11 cellular contexts compared by ENCODE assay signal in genomic region chr4:113116414-113117345, GRCh38.
DNase-seq lines count a peak whose midpoint lies in the region; ATAC-seq, FAIRE-seq and TF ChIP-seq lines count a peak whose summit lies in the region.
"Had no signal": no experiment of that assay in that cellular context is flagged by ENCODE, and none has a peak within 500 bp of the region (broad histone marks: within the 10 kb centered on the region; RNA-seq: fewer than 3 reads in every experiment).

No MANE protein-coding gene starts in this region.

- no peaks in the 10 kb centered on the region for H3K27me3 ChIP-seq in body of pancreas

- H3K36me3 Mint-ChIP-seq in stimulated activated memory B cell treated with anti-CD40 and anti-IgM and Interleukin-4, amounts not matched to agents 10 μg/mL and 1 μg/mL and 100 μg/mL, for 72 hours = no peaks in the 10 kb centered on the region
- H3K36me3 Mint-ChIP-seq: IgD-negative memory B cell had no signal

- intact Hi-C loops in body of pancreas (cut with DNase I) (no loop called here), kidney (cut with DNase I) (no loop called here)

- H3K27ac ChIP-seq in body of pancreas (no peak overlapping the region), kidney (ENCODE audit: low read depth in 2 of 2, low read length in 2 of 2) (peak overlapping the region; percentile 59 to 62)

- no peak for TF ChIP-seq POLR2A in body of pancreas (IDR thresholded peaks at IDR 0.05)

- no peak overlapping the region for H3K27ac Mint-ChIP-seq in stimulated activated memory B cell treated with anti-CD40 and anti-IgM and Interleukin-4, amounts not matched to agents 10 μg/mL and 1 μg/mL and 100 μg/mL, for 72 hours

- peak overlapping the region in 1 of 2 donors; percentile 68 for H3K9ac ChIP-seq in kidney (ENCODE audit: low read length in 2 of 2)

- H3K4me1 ChIP-seq in body of pancreas = peaks cover 9% of the 10 kb centered on the region
- peaks cover 3 to 4% of the 10 kb centered on the region in 2 donors for H3K4me1 ChIP-seq in kidney (ENCODE audit: control insufficient read depth in 1 of 2, insufficient read depth in 1 of 2, low read depth in 1 of 2, low read length in 2 of 2)

- H3K36me3 ChIP-seq in body of pancreas (replicated peaks in 1 of 2; ENCODE audit: insufficient read depth in 1 of 2, low read depth in 2 of 2) (no peaks in the 10 kb centered on the region), kidney (ENCODE audit: control insufficient read depth in 1 of 2, insufficient read depth in 2 of 2, low read length in 2 of 2) (no peaks in the 10 kb centered on the region)

- TF ChIP-seq CTCF in body of pancreas (IDR thresholded peaks at IDR 0.05) (no peak), kidney (IDR thresholded peaks at IDR 0.05; ENCODE audit: borderline replicate concordance, extremely low read depth, insufficient read depth) (no peak)

- no peaks in the 10 kb centered on the region for H3K9me3 ChIP-seq in body of pancreas
- no peaks in the 10 kb centered on the region for H3K9me3 ChIP-seq in kidney (ENCODE audit: control insufficient read depth in 1 of 2, low read length in 2 of 2)

- peak; percentile 68 for ATAC-seq in body of pancreas
- peak; percentile 39 for ATAC-seq in stimulated activated memory B cell treated with anti-CD40 and anti-IgM and Interleukin-4, amounts not matched to agents 10 μg/mL and 1 μg/mL and 100 μg/mL, for 72 hours
- ATAC-seq in GM21576 (IDR thresholded peaks at IDR 0.05; ENCODE audit: unreplicated experiment) = no peak
- no peak for ATAC-seq in HG02938 (IDR thresholded peaks at IDR 0.05; ENCODE audit: unreplicated experiment)
- ATAC-seq in HG03378 (IDR thresholded peaks at IDR 0.05; ENCODE audit: unreplicated experiment) = no peak

- no peak for FAIRE-seq in kidney (lab: Jason Lieb, UNC)
- FAIRE-seq: G401.6 had no signal

- H3K4me3 Mint-ChIP-seq in stimulated activated memory B cell treated with anti-CD40 and anti-IgM and Interleukin-4, amounts not matched to agents 10 μg/mL and 1 μg/mL and 100 μg/mL, for 72 hours = no peak overlapping the region
- H3K4me3 Mint-ChIP-seq: IgD-negative memory B cell had no signal

- H3K27me3 Mint-ChIP-seq in stimulated activated memory B cell treated with anti-CD40 and anti-IgM and Interleukin-4, amounts not matched to agents 10 μg/mL and 1 μg/mL and 100 μg/mL, for 72 hours = no peaks in the 10 kb centered on the region
- H3K27me3 Mint-ChIP-seq: IgD-negative memory B cell had no signal

- no peaks in the 10 kb centered on the region for H3K9me3 Mint-ChIP-seq in stimulated activated memory B cell treated with anti-CD40 and anti-IgM and Interleukin-4, amounts not matched to agents 10 μg/mL and 1 μg/mL and 100 μg/mL, for 72 hours
- H3K9me3 Mint-ChIP-seq: IgD-negative memory B cell had no signal

- H3K4me1 Mint-ChIP-seq in stimulated activated memory B cell treated with anti-CD40 and anti-IgM and Interleukin-4, amounts not matched to agents 10 μg/mL and 1 μg/mL and 100 μg/mL, for 72 hours = no peaks in the 10 kb centered on the region
- H3K4me1 Mint-ChIP-seq: IgD-negative memory B cell had no signal

- WGBS in body of pancreas, 2 donors = 31 to 38% methylated on average over 15 to 17 of the region's 17 CpGs

- DNase-seq in NCI-H1417 (lab: John Stamatoyannopoulos, UW) (peak; percentile 70 to 83 (median 80)), body of pancreas (peak in 3 of 4 donors; percentile 20 to 40 (median 20)), kidney (peak; percentile 44)
- DNase-seq in activated CD4-positive, alpha-beta T cell treated with anti-CD3 and anti-CD28 coated beads, Interleukin-2, amount 50 U/mL, for 4 hours = no peak
- DNase-seq: activated effector memory CD4-positive, alpha-beta T cell treated with anti-CD3 and anti-CD28 coated beads, Interleukin-2, amount 50 U/mL, for 16 hours had no signal

- H3K4me3 ChIP-seq in body of pancreas = no peak overlapping the region
- H3K4me3 ChIP-seq in kidney (ENCODE audit: low read length in 2 of 2) = peak overlapping the region; percentile 73 to 76

Comparison
In these comparisons a context has a peak if more than half of its experiments do, and no peak if none do; other contexts are left out.
1. DNase-seq: peak in NCI-H1417 (3 of 3), body of pancreas (3 of 4) and kidney (single experiment); none in activated CD4-positive, alpha-beta T cell treated with anti-CD3 and anti-CD28 coated beads, Interleukin-2, amount 50 U/mL, for 4 hours (0 of 2).
2. ATAC-seq: peak in body of pancreas (single experiment) and stimulated activated memory B cell treated with anti-CD40 and anti-IgM and Interleukin-4, amounts not matched to agents 10 μg/mL and 1 μg/mL and 100 μg/mL, for 72 hours (single experiment); none in GM21576 (single experiment), HG02938 (single experiment) and HG03378 (single experiment).
3. H3K27ac ChIP-seq: peak in kidney (2 of 2); none in body of pancreas (0 of 4).
4. H3K4me3 ChIP-seq: peak in kidney (2 of 2); none in body of pancreas (0 of 2).